8 cellular contexts compared by ENCODE assay signal in the genomic region with DNA sequence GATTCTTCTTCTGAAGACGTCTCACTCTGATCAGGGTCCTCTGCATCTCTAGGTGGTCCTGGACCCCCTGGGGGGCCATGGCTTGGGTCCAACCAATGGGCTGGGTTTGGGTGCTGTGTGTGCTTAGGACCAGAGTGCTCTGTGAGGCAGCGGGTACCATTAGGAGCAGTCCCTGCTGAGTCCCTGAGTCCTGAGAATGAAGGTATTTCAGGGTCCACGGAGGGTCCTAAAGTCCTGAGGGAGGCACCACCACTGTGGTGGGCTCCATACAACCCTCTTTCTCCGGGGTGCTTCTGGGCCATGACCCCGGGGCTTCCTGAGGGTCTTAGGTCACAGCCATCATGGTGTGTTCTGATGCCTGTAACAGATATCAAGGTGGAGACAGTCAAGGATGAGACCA. TPM values are rescaled to one million over a fixed set of nuclear protein-coding genes. Genes with fewer than 3 reads are reported as not detected.
DNase-seq lines count a peak whose midpoint lies in the region; FAIRE-seq and TF ChIP-seq lines count a peak whose summit lies in the region.

No MANE protein-coding gene starts in this region.

- no peak overlapping the region for H4K5ac ChIP-seq in H1 (ENCODE audit: insufficient read length, low read depth, low read length)

- H2BK120ac ChIP-seq in H1 (replicated peaks; ENCODE audit: low read depth, low read length), result no peak overlapping the region

- H2BK15ac ChIP-seq in H1 (ENCODE audit: low read length), result no peak overlapping the region

- H2BK12ac ChIP-seq in H1 (ENCODE audit: low read depth, low read length), result no peak overlapping the region

- peaks cover 51 to 78% (median 61%) of the 10 kb centered on the region in 3 donors for H3K4me1 Mint-ChIP-seq in CD8-positive, alpha-beta memory T cell
- H3K4me1 Mint-ChIP-seq in osteocyte (ENCODE audit: unreplicated experiment), result peaks cover 56% of the 10 kb centered on the region

- DNase-seq in CD8-positive, alpha-beta memory T cell, result no peak
- DNase-seq in H1 (ENCODE audit: low read depth in 1 of 2, low spot score in 2 of 2) (no peak), osteocyte (ENCODE audit: extremely low spot score, unreplicated experiment) (no peak), NCI-H82 (lab: John Stamatoyannopoulos, UW) (no peak), NCI-H69 (lab: John Stamatoyannopoulos, UW) (no peak), HPDE6-E6E7 (ENCODE audit: extremely low spot score) (no peak), DMS153 (lab: John Stamatoyannopoulos, UW) (no peak)

- peak overlapping the region; percentile 96 for H3K4me3 ChIP-seq in CD8-positive, alpha-beta memory T cell (ENCODE audit: low read length)
- H3K4me3 ChIP-seq in OCI-LY3 (ENCODE audit: low read length), result peak overlapping the region; percentile 87
- peak overlapping the region; percentile 59 to 97 (median 86); a peak in 7 of 8 replicates for H3K4me3 ChIP-seq in H1 (ENCODE audit: extremely low read depth in 1 of 4, insufficient read depth in 2 of 4, low read depth in 3 of 4, low read length in 4 of 4)

- TF ChIP-seq CTCF in OCI-LY3 (IDR thresholded peaks at IDR 0.05; ENCODE audit: low read depth, low read length), result no peak
- TF ChIP-seq CTCF in H1 (IDR thresholded peaks at IDR 0.05; ENCODE audit: control extremely low read depth in 1 of 3, insufficient read depth in 1 of 3, low read depth in 1 of 3, low read length in 3 of 3), result no peak
- no peak for TF ChIP-seq CTCF in osteocyte (IDR thresholded peaks at IDR 0.05)

- no peak overlapping the region for H3K4ac ChIP-seq in H1 (replicated peaks; ENCODE audit: insufficient read length, low read depth, low read length)

- H3K4me1 ChIP-seq in CD8-positive, alpha-beta memory T cell (ENCODE audit: insufficient read depth, low read length), result peaks cover 55% of the 10 kb centered on the region
- H3K4me1 ChIP-seq in OCI-LY3 (ENCODE audit: low read length) (peaks cover 25% of the 10 kb centered on the region), H1 (replicated peaks in 1 of 4; ENCODE audit: control insufficient read depth in 3 of 4, insufficient read depth in 4 of 4, low read length in 3 of 4) (peaks cover 1 to 16% (median 6%) of the 10 kb centered on the region in 4 experiments)

- H3K9ac ChIP-seq in OCI-LY3 (ENCODE audit: low read length), result peak overlapping the region; percentile 49; the same call in 1 of the 2 replicates
- H3K9ac ChIP-seq in H1 (replicated peaks in 1 of 4; ENCODE audit: extremely low read depth in 1 of 4, low read depth in 3 of 4, low read length in 3 of 4), result no peak overlapping the region

- no peaks in the 10 kb centered on the region for H3K9me3 ChIP-seq in CD8-positive, alpha-beta memory T cell (ENCODE audit: low read length)
- H3K9me3 ChIP-seq in OCI-LY3 (ENCODE audit: insufficient read depth, low read length) (no peaks in the 10 kb centered on the region), H1 (ENCODE audit: insufficient read depth in 2 of 2, low read depth in 1 of 2, low read length in 1 of 2) (no peaks in the 10 kb centered on the region)

- H3K27ac Mint-ChIP-seq in CD8-positive, alpha-beta memory T cell, result peak overlapping the region; percentile 82 to 98 (median 91)
- peak overlapping the region; percentile 99 for H3K27ac Mint-ChIP-seq in osteocyte (ENCODE audit: unreplicated experiment)

- H2BK20ac ChIP-seq in H1 (ENCODE audit: low read length), result no peak overlapping the region

- peaks cover 5% of the 10 kb centered on the region for H3K79me1 ChIP-seq in H1 (ENCODE audit: low read depth, low read length)

- no peak overlapping the region; the same call in 1 of the 2 replicates for H3K18ac ChIP-seq in H1 (ENCODE audit: extremely low read depth, low read length)

- peak overlapping the region; percentile 26; the same call in 1 of the 2 replicates for H2BK5ac ChIP-seq in H1 (ENCODE audit: low read depth, low read length)

- H3K36me3 Mint-ChIP-seq in CD8-positive, alpha-beta memory T cell, result peaks cover 0 to 31% (median 0%) of the 10 kb centered on the region in 3 donors
- peaks cover 15% of the 10 kb centered on the region for H3K36me3 Mint-ChIP-seq in osteocyte (ENCODE audit: unreplicated experiment)

- no peak overlapping the region for H3K23ac ChIP-seq in H1 (ENCODE audit: insufficient read length)

- H3K14ac ChIP-seq in H1 (ENCODE audit: insufficient read length), result no peak overlapping the region

- no peak for TF ChIP-seq RAD21 in H1 (IDR thresholded peaks at IDR 0.05 in 1 of 2, conservative IDR thresholded peaks at IDR 0.05 in 1 of 2; ENCODE audit: low read depth in 2 of 2, low read length in 2 of 2)

- no peaks in the 10 kb centered on the region for H3K27me3 Mint-ChIP-seq in CD8-positive, alpha-beta memory T cell
- H3K27me3 Mint-ChIP-seq in osteocyte (ENCODE audit: unreplicated experiment), result no peaks in the 10 kb centered on the region

- no peak overlapping the region for H3K56ac ChIP-seq in H1 (replicated peaks; ENCODE audit: insufficient read length, low read depth, low read length)

- no peak overlapping the region for H2AFZ ChIP-seq in OCI-LY3 (ENCODE audit: low read depth, low read length)
- no peak overlapping the region for H2AFZ ChIP-seq in H1 (ENCODE audit: low read length)

- TF ChIP-seq EP300 in H1 (IDR thresholded peaks at IDR 0.05; ENCODE audit: borderline replicate concordance in 1 of 2, low read depth in 2 of 2, low read length in 2 of 2), result no peak

- CTCF ChIA-PET in CD8-positive, alpha-beta memory T cell (lab: Charles Lee), result interaction anchor here (3.0 to 5.9 kb wide), 2 partner anchors 10 to 111 kb away, joined by 18 to 52 read pairs; partner anchors contain the start of genes ORMDL2 and SARNP
- CTCF ChIA-PET in H1 (lab: Charles Lee; ENCODE audit: partially characterized antibody), result interaction anchor here (1.8 to 5.2 kb wide), 3 partner anchors 9 to 111 kb away, joined by 6 to 59 read pairs (median 7); partner anchors contain the start of genes ORMDL2 and SARNP

- POLR2A ChIA-PET in CD8-positive, alpha-beta memory T cell (lab: Charles Lee), result interaction anchor here (1.6 to 4.6 kb wide), 3 partner anchors 9 to 100 kb away, joined by 5 to 105 read pairs (median 17); partner anchors contain the start of genes ORMDL2, PYM1 and SARNP
- POLR2A ChIA-PET in H1 (lab: Charles Lee; ENCODE audit: partially characterized antibody), result interaction anchor here (2.2 to 6.2 kb wide), 5 partner anchors 9 to 98 kb away, joined by 10 to 109 read pairs (median 53); partner anchors contain the start of genes MMP19, ORMDL2, PYM1 and SARNP

- H3K9me3 Mint-ChIP-seq in CD8-positive, alpha-beta memory T cell, result no peaks in the 10 kb centered on the region
- no peaks in the 10 kb centered on the region for H3K9me3 Mint-ChIP-seq in osteocyte (ENCODE audit: unreplicated experiment)

- H4K8ac ChIP-seq in H1 (ENCODE audit: extremely low read depth, insufficient read depth, low read length), result no peak overlapping the region

- no peak for FAIRE-seq in H1 (lab: Jason Lieb, UNC)

- TF ChIP-seq POLR2A in H1 (IDR thresholded peaks at IDR 0.05; ENCODE audit: control extremely low read depth in 1 of 2, low read depth in 2 of 2, low read length in 2 of 2), result no peak

- peak overlapping the region; percentile 87 for H3K4me2 ChIP-seq in OCI-LY3 (ENCODE audit: low read length)
- peak overlapping the region; percentile 63 to 93 for H3K4me2 ChIP-seq in H1 (ENCODE audit: insufficient read depth in 1 of 2, low read depth in 2 of 2, low read length in 2 of 2)

- no peak overlapping the region for H4K91ac ChIP-seq in H1 (replicated peaks; ENCODE audit: insufficient read length, low read length)

- H3K79me2 ChIP-seq in OCI-LY3 (ENCODE audit: low read length) (peaks cover 55% of the 10 kb centered on the region), H1 (ENCODE audit: control insufficient read depth in 1 of 2, insufficient read depth in 2 of 2, low read length in 2 of 2) (peaks cover 5 to 41% of the 10 kb centered on the region in 2 experiments; a peak in 3 of 4 replicates)

- H3K36me3 ChIP-seq in CD8-positive, alpha-beta memory T cell (ENCODE audit: insufficient read depth, low read length), result peaks cover 4% of the 10 kb centered on the region
- H3K36me3 ChIP-seq in OCI-LY3 (replicated peaks; ENCODE audit: low read depth, low read length) (peaks cover 21% of the 10 kb centered on the region), H1 (ENCODE audit: control insufficient read depth in 2 of 4, insufficient read depth in 4 of 4, low read length in 3 of 4) (peaks cover 0 to 2% (median under 1%) of the 10 kb centered on the region in 4 experiments; a peak in 5 of 8 replicates)

- H4K20me1 ChIP-seq in OCI-LY3 (ENCODE audit: insufficient read depth, low read length), result no peaks in the 10 kb centered on the region; the same call in 1 of the 2 replicates
- peaks cover 0 to 2% of the 10 kb centered on the region in 2 experiments for H4K20me1 ChIP-seq in H1 (replicated peaks in 1 of 2; ENCODE audit: control insufficient read depth in 1 of 2, insufficient read depth in 2 of 2, low read length in 2 of 2)

- H3K23me2 ChIP-seq in H1 (ENCODE audit: low read depth, low read length), result no peaks in the 10 kb centered on the region; the same call in 1 of the 2 replicates

- peak overlapping the region; percentile 97 to 99 (median 98) for H3K4me3 Mint-ChIP-seq in CD8-positive, alpha-beta memory T cell
- peak overlapping the region; percentile 99 for H3K4me3 Mint-ChIP-seq in osteocyte (ENCODE audit: unreplicated experiment)

- H3K27me3 ChIP-seq in CD8-positive, alpha-beta memory T cell (ENCODE audit: insufficient read depth, low read length, poor library complexity, severe bottlenecking), result no peaks in the 10 kb centered on the region
- H3K27me3 ChIP-seq in OCI-LY3 (ENCODE audit: low read depth, low read length) (no peaks in the 10 kb centered on the region), H1 (replicated peaks in 1 of 4; ENCODE audit: control insufficient read depth in 3 of 4, extremely low read depth in 1 of 4, insufficient read depth in 3 of 4, low read length in 3 of 4) (no peaks in the 10 kb centered on the region)

- peak overlapping the region; percentile 57; the same call in 1 of the 2 replicates for H2AK5ac ChIP-seq in H1 (ENCODE audit: low read depth, low read length)

- H3K27ac ChIP-seq in CD8-positive, alpha-beta memory T cell (ENCODE audit: low read depth, low read length), result no peak overlapping the region
- no peak overlapping the region for H3K27ac ChIP-seq in OCI-LY3 (ENCODE audit: low read length)
- H3K27ac ChIP-seq in H1 (ENCODE audit: low read depth, low read length), result no peak overlapping the region

- WGBS in H1 (ENCODE audit: extremely low coverage in 1 of 2, insufficient coverage in 1 of 2, insufficient read length in 1 of 2, insufficient replicate concordance in 2 of 2, low coverage in 1 of 2, low lambda C conversion rate in 2 of 2, missing lambda C conversion rate in 1 of 2), 2 experiments, result 87% methylated on average over 5 of the region's 5 CpGs; no CpG with 5 or more reads in 1 of the 2 experiments

RNA-seq across cellular contexts. Expression of gene DNAJC14, which starts 1.0 kb away (rescaled TPM):
- total RNA-seq in CD8-positive, alpha-beta memory T cell, result 10 to 100 TPM; 39.1 to 40.8 TPM
- polyA plus RNA-seq in CD8-positive, alpha-beta memory T cell, result 40.2 TPM
- 32.3 and 34.3 TPM in 2 replicates for total RNA-seq in H1 (2021; fragmentation: NEBNext Ultra II Directional; extraction: Animal tissue kit (Norgen Biotek cat#: 25700))
- polyA plus RNA-seq in H1 (2011; rRNA removed), result 14.7 and 18.5 TPM in 2 replicates
- 13.0 TPM for polyA plus RNA-seq in H1 (2011; cell fraction: cytosol; rRNA removed)
- polyA plus RNA-seq in H1 (2011; cell fraction: nucleus; rRNA removed), result 11.6 TPM
- polyA plus RNA-seq in H1 (2012, experiment 1 of 2), result 25.1 to 28.7 TPM (median 26.4 TPM) in 4 replicates
- 14.0 TPM for polyA plus RNA-seq in H1 (2012, experiment 2 of 2)
- polyA plus RNA-seq in H1 (2013, experiment 1 of 2), result 18.1 TPM
- polyA plus RNA-seq in H1 (2013, experiment 2 of 2), result 22.4 TPM
- 9.6 and 13.2 TPM in 2 replicates for polyA minus RNA-seq in H1 (2011; rRNA and poly(A)+ RNA removed)
- polyA minus RNA-seq in H1 (2011; cell fraction: cytosol; rRNA and poly(A)+ RNA removed), result 7.6 TPM
- 9.3 TPM for polyA minus RNA-seq in H1 (2011; cell fraction: nucleus; rRNA and poly(A)+ RNA removed)
- total RNA-seq in osteocyte, result 44.3 and 46.8 TPM in 2 replicates

RNA-seq across cellular contexts. Expression of gene ORMDL2, which starts 10.5 kb away (rescaled TPM):
- total RNA-seq in CD8-positive, alpha-beta memory T cell, result 10 to 100 TPM; 49.0 to 49.7 TPM
- polyA plus RNA-seq in CD8-positive, alpha-beta memory T cell, result 110 TPM
- total RNA-seq in H1 (2021; fragmentation: NEBNext Ultra II Directional; extraction: Animal tissue kit (Norgen Biotek cat#: 25700)), result 34.1 and 39.0 TPM in 2 replicates
- polyA plus RNA-seq in H1 (2011; rRNA removed), result 50.4 and 65.6 TPM in 2 replicates
- polyA plus RNA-seq in H1 (2011; cell fraction: cytosol; rRNA removed), result 26.9 TPM
- 33.3 TPM for polyA plus RNA-seq in H1 (2011; cell fraction: nucleus; rRNA removed)
- 53.7 to 58.3 TPM (median 56.2 TPM) in 4 replicates for polyA plus RNA-seq in H1 (2012, experiment 1 of 2)
- polyA plus RNA-seq in H1 (2012, experiment 2 of 2), result 31.6 TPM
- 77.7 TPM for polyA plus RNA-seq in H1 (2013, experiment 1 of 2)
- polyA plus RNA-seq in H1 (2013, experiment 2 of 2), result 93.6 TPM
- 60.5 and 75.9 TPM in 2 replicates for polyA minus RNA-seq in H1 (2011; rRNA and poly(A)+ RNA removed)
- polyA minus RNA-seq in H1 (2011; cell fraction: cytosol; rRNA and poly(A)+ RNA removed), result 23.1 TPM
- polyA minus RNA-seq in H1 (2011; cell fraction: nucleus; rRNA and poly(A)+ RNA removed), result 42.2 TPM
- total RNA-seq in osteocyte, result 26.0 TPM in 2 replicates

RNA-seq across cellular contexts. Expression of gene SARNP, which starts 10.8 kb away (rescaled TPM):
- 100 to 1,000 TPM in 1 of 2 experiments, 10 to 100 TPM in 1; 89.7 to 103 TPM for total RNA-seq in CD8-positive, alpha-beta memory T cell
- polyA plus RNA-seq in CD8-positive, alpha-beta memory T cell, result 109 TPM
- 114 and 117 TPM in 2 replicates for total RNA-seq in H1 (2021; fragmentation: NEBNext Ultra II Directional; extraction: Animal tissue kit (Norgen Biotek cat#: 25700))
- polyA plus RNA-seq in H1 (2011; rRNA removed), result 140 and 226 TPM in 2 replicates
- polyA plus RNA-seq in H1 (2011; cell fraction: cytosol; rRNA removed), result 160 TPM
- 50.3 TPM for polyA plus RNA-seq in H1 (2011; cell fraction: nucleus; rRNA removed)
- 129 to 246 TPM (median 145 TPM) in 4 replicates for polyA plus RNA-seq in H1 (2012, experiment 1 of 2)
- polyA plus RNA-seq in H1 (2012, experiment 2 of 2), result 27.3 TPM
- polyA plus RNA-seq in H1 (2013, experiment 1 of 2), result 185 TPM
- 206 TPM for polyA plus RNA-seq in H1 (2013, experiment 2 of 2)
- polyA minus RNA-seq in H1 (2011; rRNA and poly(A)+ RNA removed), result 25.1 and 38.6 TPM in 2 replicates
- polyA minus RNA-seq in H1 (2011; cell fraction: cytosol; rRNA and poly(A)+ RNA removed), result 16.7 TPM
- 25.4 TPM for polyA minus RNA-seq in H1 (2011; cell fraction: nucleus; rRNA and poly(A)+ RNA removed)
- 55.6 and 56.1 TPM in 2 replicates for total RNA-seq in osteocyte

RNA-seq across cellular contexts. Expression of gene MMP19, which starts 14.4 kb away (rescaled TPM):
- total RNA-seq in CD8-positive, alpha-beta memory T cell, result 1 to 10 TPM in 1 of 2 experiments, under 1 TPM in 1; 0.29 to 1.0 TPM
- polyA plus RNA-seq in CD8-positive, alpha-beta memory T cell, result not detected
- 2.6 and 2.7 TPM in 2 replicates for total RNA-seq in H1 (2021; fragmentation: NEBNext Ultra II Directional; extraction: Animal tissue kit (Norgen Biotek cat#: 25700))
- polyA plus RNA-seq in H1 (2011; rRNA removed), result 2.8 and 3.3 TPM in 2 replicates
- polyA plus RNA-seq in H1 (2011; cell fraction: cytosol; rRNA removed), result 3.1 TPM
- 7.1 TPM for polyA plus RNA-seq in H1 (2011; cell fraction: nucleus; rRNA removed)
- 2.7 to 3.2 TPM (median 2.9 TPM) in 4 replicates for polyA plus RNA-seq in H1 (2012, experiment 1 of 2)
- 2.0 TPM for polyA plus RNA-seq in H1 (2012, experiment 2 of 2)
- 2.3 TPM for polyA plus RNA-seq in H1 (2013, experiment 1 of 2)
- 2.1 TPM for polyA plus RNA-seq in H1 (2013, experiment 2 of 2)
- polyA minus RNA-seq in H1 (2011; rRNA and poly(A)+ RNA removed), result 1.5 and 1.6 TPM in 2 replicates
- polyA minus RNA-seq in H1 (2011; cell fraction: cytosol; rRNA and poly(A)+ RNA removed), result 2.5 TPM
- 3.5 TPM for polyA minus RNA-seq in H1 (2011; cell fraction: nucleus; rRNA and poly(A)+ RNA removed)
- total RNA-seq in osteocyte, result 14.3 and 15.1 TPM in 2 replicates
